Comparison of ENCODE assay signal across 1 cellular context in genomic region chr2:151641895-151642294, GRCh38.
TF ChIP-seq lines count a peak whose summit lies in the region.
"Not testable (repeated sequence)": the region's sequence is repeated elsewhere in the genome, so short reads cannot be mapped to it uniquely, and the experiment has no call there.

No MANE protein-coding gene starts in this region.

TF ChIP-seq in HepG2, 621 proteins besides CTCF, POLR2A, EP300 and RAD21 (continued from another document):
- TF ChIP-seq RERE (CRISPR knock-in tag; IDR thresholded peaks at IDR 0.05; ENCODE audit: low read depth) (peak; percentile 77; the same call in 1 of the 2 replicates), SNAPC2 (CRISPR knock-in tag; IDR thresholded peaks at IDR 0.05) (0 out of 2 replicates have a peak, but pooled peaks have one; percentile 43), PITX1 (CRISPR knock-in tag; IDR thresholded peaks at IDR 0.05) (peak; percentile 56), TBX3 (IDR thresholded peaks at IDR 0.05; ENCODE audit: borderline replicate concordance) (peak; percentile 92; the same call in 1 of the 2 replicates), RXRB (CRISPR knock-in tag; IDR thresholded peaks at IDR 0.05; ENCODE audit: borderline replicate concordance) (peak; percentile 17; the same call in 1 of the 2 replicates), FOXO1 (CRISPR knock-in tag; IDR thresholded peaks at IDR 0.05) (peak; percentile 48; the same call in 1 of the 2 replicates), TARDBP (CRISPR knock-in tag; IDR thresholded peaks at IDR 0.05) (peak; percentile 54; the same call in 1 of the 2 replicates), DRAP1 (CRISPR knock-in tag; IDR thresholded peaks at IDR 0.05) (0 out of 2 replicates have a peak, but pooled peaks have one; percentile 22), LCORL (CRISPR knock-in tag; IDR thresholded peaks at IDR 0.05) (peak; percentile 57), CREM (IDR thresholded peaks at IDR 0.05) (peak; percentile 12; the same call in 1 of the 2 replicates), ARNTL (CRISPR knock-in tag; IDR thresholded peaks at IDR 0.05) (peak; percentile 76), ISL2 (CRISPR knock-in tag; IDR thresholded peaks at IDR 0.05) (peak; percentile 71), RARA (CRISPR knock-in tag; IDR thresholded peaks at IDR 0.05) (0 out of 2 replicates have a peak, but pooled peaks have one; percentile 49), ZBTB20 (CRISPR knock-in tag; IDR thresholded peaks at IDR 0.05; ENCODE audit: borderline replicate concordance, low read depth) (peak; percentile 35; the same call in 1 of the 2 replicates), ELF3 (CRISPR knock-in tag; IDR thresholded peaks at IDR 0.05) (peak; percentile 38; the same call in 1 of the 2 replicates), HDAC2 (CRISPR knock-in tag; IDR thresholded peaks at IDR 0.05) (peak; percentile 60; the same call in 1 of the 2 replicates), FOXA1 (CRISPR knock-in tag; IDR thresholded peaks at IDR 0.05) (peak; percentile 52), KLF16 (CRISPR knock-in tag; IDR thresholded peaks at IDR 0.05) (0 out of 4 replicates have a peak, but pooled peaks of 1 of the 2 experiments have one; percentile 28), ZFP36L1 (CRISPR knock-in tag; IDR thresholded peaks at IDR 0.05) (0 out of 2 replicates have a peak, but pooled peaks have one; percentile 26), NFIC (IDR thresholded peaks at IDR 0.05; ENCODE audit: low read length) (peak; percentile 73; the same call in 1 of the 2 replicates), BCL6 (CRISPR knock-in tag; IDR thresholded peaks at IDR 0.05) (peak; percentile 63), HMG20A (CRISPR knock-in tag; IDR thresholded peaks at IDR 0.05; ENCODE audit: borderline replicate concordance) (peak; percentile 86), KDM3A (CRISPR knock-in tag; IDR thresholded peaks at IDR 0.05; ENCODE audit: low read depth) (0 out of 2 replicates have a peak, but pooled peaks have one; percentile 46), FOSL2 (CRISPR knock-in tag; IDR thresholded peaks at IDR 0.05) (0 out of 2 replicates have a peak, but pooled peaks have one; percentile 26), MIXL1 (CRISPR knock-in tag; IDR thresholded peaks at IDR 0.05) (0 out of 2 replicates have a peak, but pooled peaks have one; percentile 20), ZMYM4 (CRISPR knock-in tag; IDR thresholded peaks at IDR 0.05) (peak; percentile 81), TCF12 (CRISPR knock-in tag; IDR thresholded peaks at IDR 0.05) (0 out of 2 replicates have a peak, but pooled peaks have one; percentile 52), TCF7 (IDR thresholded peaks at IDR 0.05; ENCODE audit: low read depth) (peak; percentile 52), HNF4A (CRISPR knock-in tag; IDR thresholded peaks at IDR 0.05) (peak; percentile 31; the same call in 1 of the 2 replicates)
- TF ChIP-seq, protein P1, sequence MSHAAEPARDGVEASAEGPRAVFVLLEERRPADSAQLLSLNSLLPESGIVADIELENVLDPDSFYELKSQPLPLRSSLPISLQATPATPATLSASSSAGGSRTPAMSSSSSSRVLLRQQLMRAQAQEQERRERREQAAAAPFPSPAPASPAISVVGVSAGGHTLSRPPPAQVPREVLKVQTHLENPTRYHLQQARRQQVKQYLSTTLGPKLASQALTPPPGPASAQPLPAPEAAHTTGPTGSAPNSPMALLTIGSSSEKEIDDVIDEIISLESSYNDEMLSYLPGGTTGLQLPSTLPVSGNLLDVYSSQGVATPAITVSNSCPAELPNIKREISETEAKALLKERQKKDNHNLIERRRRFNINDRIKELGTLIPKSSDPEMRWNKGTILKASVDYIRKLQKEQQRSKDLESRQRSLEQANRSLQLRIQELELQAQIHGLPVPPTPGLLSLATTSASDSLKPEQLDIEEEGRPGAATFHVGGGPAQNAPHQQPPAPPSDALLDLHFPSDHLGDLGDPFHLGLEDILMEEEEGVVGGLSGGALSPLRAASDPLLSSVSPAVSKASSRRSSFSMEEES (CRISPR knock-in tag; IDR thresholded peaks at IDR 0.05): peak; percentile 97
- TF ChIP-seq, protein P2, sequence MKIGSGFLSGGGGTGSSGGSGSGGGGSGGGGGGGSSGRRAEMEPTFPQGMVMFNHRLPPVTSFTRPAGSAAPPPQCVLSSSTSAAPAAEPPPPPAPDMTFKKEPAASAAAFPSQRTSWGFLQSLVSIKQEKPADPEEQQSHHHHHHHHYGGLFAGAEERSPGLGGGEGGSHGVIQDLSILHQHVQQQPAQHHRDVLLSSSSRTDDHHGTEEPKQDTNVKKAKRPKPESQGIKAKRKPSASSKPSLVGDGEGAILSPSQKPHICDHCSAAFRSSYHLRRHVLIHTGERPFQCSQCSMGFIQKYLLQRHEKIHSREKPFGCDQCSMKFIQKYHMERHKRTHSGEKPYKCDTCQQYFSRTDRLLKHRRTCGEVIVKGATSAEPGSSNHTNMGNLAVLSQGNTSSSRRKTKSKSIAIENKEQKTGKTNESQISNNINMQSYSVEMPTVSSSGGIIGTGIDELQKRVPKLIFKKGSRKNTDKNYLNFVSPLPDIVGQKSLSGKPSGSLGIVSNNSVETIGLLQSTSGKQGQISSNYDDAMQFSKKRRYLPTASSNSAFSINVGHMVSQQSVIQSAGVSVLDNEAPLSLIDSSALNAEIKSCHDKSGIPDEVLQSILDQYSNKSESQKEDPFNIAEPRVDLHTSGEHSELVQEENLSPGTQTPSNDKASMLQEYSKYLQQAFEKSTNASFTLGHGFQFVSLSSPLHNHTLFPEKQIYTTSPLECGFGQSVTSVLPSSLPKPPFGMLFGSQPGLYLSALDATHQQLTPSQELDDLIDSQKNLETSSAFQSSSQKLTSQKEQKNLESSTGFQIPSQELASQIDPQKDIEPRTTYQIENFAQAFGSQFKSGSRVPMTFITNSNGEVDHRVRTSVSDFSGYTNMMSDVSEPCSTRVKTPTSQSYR (CRISPR knock-in tag; IDR thresholded peaks at IDR 0.05; ENCODE audit: borderline replicate concordance): peak; percentile 78; the same call in 1 of the 2 replicates
- not testable (repeated sequence) for TF ChIP-seq LCORL (IDR thresholded peaks at IDR 0.05); CREM (CRISPR knock-in tag; IDR thresholded peaks at IDR 0.05); FOXA1 (IDR thresholded peaks at IDR 0.05); TCF12 (IDR thresholded peaks at IDR 0.05)
- TF ChIP-seq, protein P3, sequence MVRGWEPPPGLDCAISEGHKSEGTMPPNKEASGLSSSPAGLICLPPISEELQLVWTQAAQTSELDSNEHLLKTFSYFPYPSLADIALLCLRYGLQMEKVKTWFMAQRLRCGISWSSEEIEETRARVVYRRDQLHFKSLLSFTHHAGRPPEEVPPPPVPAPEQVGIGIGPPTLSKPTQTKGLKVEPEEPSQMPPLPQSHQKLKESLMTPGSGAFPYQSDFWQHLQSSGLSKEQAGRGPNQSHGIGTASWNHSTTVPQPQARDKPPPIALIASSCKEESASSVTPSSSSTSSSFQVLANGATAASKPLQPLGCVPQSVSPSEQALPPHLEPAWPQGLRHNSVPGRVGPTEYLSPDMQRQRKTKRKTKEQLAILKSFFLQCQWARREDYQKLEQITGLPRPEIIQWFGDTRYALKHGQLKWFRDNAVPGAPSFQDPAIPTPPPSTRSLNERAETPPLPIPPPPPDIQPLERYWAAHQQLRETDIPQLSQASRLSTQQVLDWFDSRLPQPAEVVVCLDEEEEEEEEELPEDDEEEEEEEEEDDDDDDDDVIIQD (CRISPR knock-in tag; IDR thresholded peaks at IDR 0.05; ENCODE audit: low read depth): peak; percentile 92
- TF ChIP-seq, protein P4, sequence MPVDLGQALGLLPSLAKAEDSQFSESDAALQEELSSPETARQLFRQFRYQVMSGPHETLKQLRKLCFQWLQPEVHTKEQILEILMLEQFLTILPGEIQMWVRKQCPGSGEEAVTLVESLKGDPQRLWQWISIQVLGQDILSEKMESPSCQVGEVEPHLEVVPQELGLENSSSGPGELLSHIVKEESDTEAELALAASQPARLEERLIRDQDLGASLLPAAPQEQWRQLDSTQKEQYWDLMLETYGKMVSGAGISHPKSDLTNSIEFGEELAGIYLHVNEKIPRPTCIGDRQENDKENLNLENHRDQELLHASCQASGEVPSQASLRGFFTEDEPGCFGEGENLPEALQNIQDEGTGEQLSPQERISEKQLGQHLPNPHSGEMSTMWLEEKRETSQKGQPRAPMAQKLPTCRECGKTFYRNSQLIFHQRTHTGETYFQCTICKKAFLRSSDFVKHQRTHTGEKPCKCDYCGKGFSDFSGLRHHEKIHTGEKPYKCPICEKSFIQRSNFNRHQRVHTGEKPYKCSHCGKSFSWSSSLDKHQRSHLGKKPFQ (CRISPR knock-in tag; IDR thresholded peaks at IDR 0.05; ENCODE audit: insufficient replicate concordance): peak; percentile 90
